In the genomic region with DNA sequence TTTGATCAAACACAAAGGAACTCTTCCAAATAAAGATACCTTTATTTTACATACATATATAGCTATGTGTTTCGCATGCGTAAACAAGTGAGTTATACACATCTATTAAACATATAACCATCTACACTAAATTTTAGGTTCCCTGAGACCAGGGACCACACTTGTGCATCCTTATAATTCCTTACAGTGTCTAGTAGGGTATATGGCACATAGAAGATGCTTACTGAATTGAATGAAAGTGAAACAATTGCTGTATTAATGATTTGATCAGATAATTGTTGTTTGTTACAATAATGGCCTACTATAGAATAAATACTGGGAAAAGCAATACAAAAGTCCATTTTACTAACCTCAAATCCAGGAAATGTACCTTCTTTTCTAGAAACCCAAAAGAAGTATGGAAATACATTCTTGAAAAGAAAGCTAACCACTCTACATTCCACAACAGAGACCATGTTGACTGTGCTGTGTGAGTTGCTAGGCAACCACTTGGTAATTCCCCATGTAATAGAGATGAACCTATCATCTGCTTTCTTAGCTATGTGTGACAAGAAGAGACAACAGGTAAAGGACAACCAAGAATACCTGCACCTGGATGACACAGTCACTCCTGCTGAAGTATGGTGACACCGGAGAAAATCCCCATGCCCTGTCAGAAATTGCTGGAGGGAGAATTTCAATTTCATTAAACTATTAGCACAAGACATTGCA, we compare ENCODE assay signal across 9 cellular contexts. TPM values are rescaled to one million over a fixed set of nuclear protein-coding genes. Genes with fewer than 3 reads are reported as not detected.
DNase-seq lines count a peak whose midpoint lies in the region; ATAC-seq and TF ChIP-seq lines count a peak whose summit lies in the region.
"Had no signal": no experiment of that assay in that cellular context is flagged by ENCODE, and none has a peak within 500 bp of the region (broad histone marks: within the 10 kb centered on the region; RNA-seq: fewer than 3 reads in every experiment).

No MANE protein-coding gene starts in this region.

- CTCF ChIA-PET in MCF 10A (lab: Yijun Ruan, JAX), result interaction anchor here (1.2 to 17.4 kb wide), 8 partner anchors 9 to 230 kb away, joined by 3 to 338 read pairs (median 8); no protein-coding TSS in a partner anchor

- DNase-seq in breast epithelium (ENCODE audit: low spot score in 2 of 2) (peak in 1 of 2 donors; percentile 54), MCF 10A (ENCODE audit: unreplicated experiment) (no peak), choroid plexus epithelial cell (ENCODE audit: low read depth) (peak; percentile 88), suprapubic skin (ENCODE audit: low spot score in 2 of 2) (no peak), substantia nigra (lab: John Stamatoyannopoulos, UW) (no peak), NCI-H2196 (lab: John Stamatoyannopoulos, UW; ENCODE audit: unreplicated experiment) (no peak)
- DNase-seq: DND-41 had no signal

- no peaks in the 10 kb centered on the region for H3K36me3 Mint-ChIP-seq in MCF 10A (ENCODE audit: insufficient read depth, unreplicated experiment)

- H3K4me3 Mint-ChIP-seq in MCF 10A (ENCODE audit: unreplicated experiment), result no peak overlapping the region

- H3K4me3 ChIP-seq in breast epithelium (no peak overlapping the region), choroid plexus epithelial cell (ENCODE audit: low read depth, low read length) (no peak overlapping the region), suprapubic skin (no peak overlapping the region)

- no peaks in the 10 kb centered on the region for H3K9me3 Mint-ChIP-seq in MCF 10A (ENCODE audit: unreplicated experiment)

- TF ChIP-seq CTCF in breast epithelium (IDR thresholded peaks at IDR 0.05), result no peak
- TF ChIP-seq CTCF in MCF 10A (IDR thresholded peaks at IDR 0.05; ENCODE audit: unreplicated experiment), result no peak
- TF ChIP-seq CTCF in choroid plexus epithelial cell (conservative IDR thresholded peaks at IDR 0.05; ENCODE audit: low read depth, low read length), result no peak
- no peak for TF ChIP-seq CTCF in suprapubic skin (IDR thresholded peaks at IDR 0.05)

- WGBS in suprapubic skin, result 79% methylated on average over 3 of the region's 3 CpGs

- peaks cover 6% of the 10 kb centered on the region for H3K4me1 Mint-ChIP-seq in MCF 10A (ENCODE audit: insufficient read depth, unreplicated experiment)

- H3K4me1 ChIP-seq in breast epithelium (peaks cover 0 to 9% of the 10 kb centered on the region in 2 donors), suprapubic skin (peaks cover 46% of the 10 kb centered on the region)

- ATAC-seq in HG03575 (IDR thresholded peaks at IDR 0.05; ENCODE audit: extremely low read depth, insufficient number of reproducible peaks, low FRiP score, unreplicated experiment) (peak; percentile 41), GM21447 (IDR thresholded peaks at IDR 0.05; ENCODE audit: unreplicated experiment) (no peak)

- H3K36me3 ChIP-seq in breast epithelium, result no peaks in the 10 kb centered on the region
- H3K36me3 ChIP-seq in suprapubic skin, result no peaks in the 10 kb centered on the region

- intact Hi-C loops in breast epithelium (cut with DNase I; ENCODE audit: low total_unique reads), result no loop called here
- intact Hi-C loops in MCF 10A (cut with micrococcal nuclease), result no loop called here

- BruUV-seq in MCF 10A (replicated peaks; lab: Mats Ljungman, UMichigan), result no TSS peak

- no peak for TF ChIP-seq EP300 in suprapubic skin (IDR thresholded peaks at IDR 0.05)

- H3K27ac ChIP-seq in breast epithelium (peak overlapping the region; percentile 65 to 84), suprapubic skin (peak overlapping the region; percentile 50), substantia nigra (ENCODE audit: low read depth, low read length, poor library complexity, severe bottlenecking) (no peak overlapping the region)

- POLR2A ChIA-PET in MCF 10A (lab: Yijun Ruan, JAX), result interaction anchor here (1.1 to 3.4 kb wide), 4 partner anchors 9 to 214 kb away, joined by 3 to 13 read pairs (median 4); no protein-coding TSS in a partner anchor

- no peak for TF ChIP-seq POLR2A in breast epithelium (IDR thresholded peaks at IDR 0.05)
- TF ChIP-seq POLR2A in suprapubic skin (IDR thresholded peaks at IDR 0.05), result no peak

- no peak overlapping the region for H3K27ac Mint-ChIP-seq in MCF 10A (ENCODE audit: low read depth, unreplicated experiment)

- no peaks in the 10 kb centered on the region for H3K27me3 Mint-ChIP-seq in MCF 10A (ENCODE audit: insufficient read depth, unreplicated experiment)

- H3K27me3 ChIP-seq in breast epithelium, result no peaks in the 10 kb centered on the region
- H3K27me3 ChIP-seq in suprapubic skin, result no peaks in the 10 kb centered on the region

- H3K9me3 ChIP-seq in breast epithelium, result peaks cover under 1 to 5% of the 10 kb centered on the region in 2 donors
- H3K9me3 ChIP-seq in suprapubic skin, result peaks cover 2% of the 10 kb centered on the region

RNA-seq across cellular contexts. Expression of gene CIPC, which starts 11.9 kb away (rescaled TPM):
- 10 to 100 TPM; 40.6 to 64.8 (median 50.7) TPM for total RNA-seq in breast epithelium
- 9.7 and 11.4 TPM in 2 replicates for total RNA-seq in MCF 10A (2022)
- total RNA-seq in suprapubic skin, result 10 to 100 TPM; 47.2 to 79.0 (median 53.9) TPM

RNA-seq across cellular contexts. Expression of gene ZDHHC22, which starts 55.4 kb away (rescaled TPM):
- total RNA-seq in breast epithelium (not detected), MCF 10A (2022) (not detected in 2 replicates), suprapubic skin (not detected)

RNA-seq across cellular contexts. Expression of gene IRF2BPL, which starts 57.7 kb away (rescaled TPM):
- total RNA-seq in breast epithelium, result 10 to 100 TPM; 39.5 to 76.5 (median 47.2) TPM
- total RNA-seq in MCF 10A (2022), result 22.1 and 26.0 TPM in 2 replicates
- total RNA-seq in suprapubic skin, result 10 to 100 TPM; 44.7 to 72.7 (median 65.6) TPM
